Comparison of ENCODE assay signal across 1 cellular context in the genomic region with DNA sequence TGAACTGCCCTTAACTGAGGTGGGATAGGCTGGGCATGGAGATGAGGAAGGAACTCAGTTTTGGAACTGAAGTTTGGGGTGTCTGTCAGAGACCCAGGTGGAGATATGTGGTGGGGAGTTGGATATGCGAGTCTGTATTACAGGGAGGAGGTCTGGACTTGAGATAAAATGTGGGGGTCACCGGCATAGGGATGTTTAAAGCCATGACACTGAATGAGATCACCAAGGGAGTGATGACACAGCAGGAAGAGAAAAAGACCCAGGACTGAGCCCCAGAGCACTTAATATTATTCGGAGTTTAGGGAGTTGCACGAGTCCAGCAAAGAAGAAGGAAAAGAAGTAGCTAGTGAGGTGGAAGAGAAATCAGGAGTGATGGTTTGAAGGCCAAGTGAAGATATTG.
TF ChIP-seq lines count a peak whose summit lies in the region.

No MANE protein-coding gene starts in this region.

TF ChIP-seq in K562, 482 proteins besides CTCF, POLR2A, EP300 and RAD21 (continues in another document):
- TF ChIP-seq FOXJ3 (CRISPR knock-in tag; IDR thresholded peaks at IDR 0.05), result no peak
- TF ChIP-seq FOSL1 (tag; conservative IDR thresholded peaks at IDR 0.05), result peak; percentile 85
- TF ChIP-seq KDM1A (IDR thresholded peaks at IDR 0.05), result no peak
- no peak for TF ChIP-seq STAT5B (CRISPR knock-in tag; IDR thresholded peaks at IDR 0.05)
- TF ChIP-seq TOE1 (IDR thresholded peaks at IDR 0.05; ENCODE audit: borderline replicate concordance), result no peak
- TF ChIP-seq TOE1 (CRISPR knock-in tag; IDR thresholded peaks at IDR 0.05; ENCODE audit: borderline replicate concordance, low read depth), result no peak
- no peak for TF ChIP-seq TAF9B (IDR thresholded peaks at IDR 0.05; ENCODE audit: partially characterized antibody)
- TF ChIP-seq ZSCAN32 (CRISPR knock-in tag; IDR thresholded peaks at IDR 0.05), result no peak
- TF ChIP-seq XRCC4 (IDR thresholded peaks at IDR 0.05; ENCODE audit: extremely low read depth, insufficient read depth, insufficient read length), result no peak
- TF ChIP-seq ZNF384 (IDR thresholded peaks at IDR 0.05; ENCODE audit: low read depth, low read length), result no peak
- TF ChIP-seq MAFF (IDR thresholded peaks at IDR 0.05; ENCODE audit: low read length), result peak; percentile 11; the same call in 1 of the 2 replicates
- TF ChIP-seq NCOA6 (IDR thresholded peaks at IDR 0.05), result no peak
- TF ChIP-seq C11orf30 (IDR thresholded peaks at IDR 0.05; ENCODE audit: low read depth), result peak; percentile 77
- TF ChIP-seq NR4A1 (CRISPR knock-in tag; IDR thresholded peaks at IDR 0.05), result no peak
- TF ChIP-seq NR4A1 (tag; IDR thresholded peaks at IDR 0.05), result no peak
- no peak for TF ChIP-seq MTA3 (IDR thresholded peaks at IDR 0.05; ENCODE audit: borderline replicate concordance)
- no peak for TF ChIP-seq SMAD1 (IDR thresholded peaks at IDR 0.05; ENCODE audit: low read depth, low read length, partially characterized antibody)
- TF ChIP-seq CBFA2T3 (IDR thresholded peaks at IDR 0.05), result peak; percentile 61
- TF ChIP-seq NFIX (CRISPR knock-in tag; IDR thresholded peaks at IDR 0.05; ENCODE audit: low read depth), result no peak
- no peak for TF ChIP-seq ARID3B (CRISPR knock-in tag; IDR thresholded peaks at IDR 0.05; ENCODE audit: borderline replicate concordance)
- TF ChIP-seq POLR2H (tag; IDR thresholded peaks at IDR 0.05; ENCODE audit: low read depth), result no peak
- TF ChIP-seq ZNF274 (IDR thresholded peaks at IDR 0.05; ENCODE audit: borderline replicate concordance, low read depth, low read length), result no peak
- no peak for TF ChIP-seq PML (IDR thresholded peaks at IDR 0.05; ENCODE audit: low read length)
- no peak for TF ChIP-seq RFX5 (IDR thresholded peaks at IDR 0.05; ENCODE audit: low read depth, low read length)
- TF ChIP-seq BCOR (IDR thresholded peaks at IDR 0.05), result no peak
- no peak for TF ChIP-seq ETV1 (tag; conservative IDR thresholded peaks at IDR 0.05; ENCODE audit: low read depth)
- TF ChIP-seq, protein P1, sequence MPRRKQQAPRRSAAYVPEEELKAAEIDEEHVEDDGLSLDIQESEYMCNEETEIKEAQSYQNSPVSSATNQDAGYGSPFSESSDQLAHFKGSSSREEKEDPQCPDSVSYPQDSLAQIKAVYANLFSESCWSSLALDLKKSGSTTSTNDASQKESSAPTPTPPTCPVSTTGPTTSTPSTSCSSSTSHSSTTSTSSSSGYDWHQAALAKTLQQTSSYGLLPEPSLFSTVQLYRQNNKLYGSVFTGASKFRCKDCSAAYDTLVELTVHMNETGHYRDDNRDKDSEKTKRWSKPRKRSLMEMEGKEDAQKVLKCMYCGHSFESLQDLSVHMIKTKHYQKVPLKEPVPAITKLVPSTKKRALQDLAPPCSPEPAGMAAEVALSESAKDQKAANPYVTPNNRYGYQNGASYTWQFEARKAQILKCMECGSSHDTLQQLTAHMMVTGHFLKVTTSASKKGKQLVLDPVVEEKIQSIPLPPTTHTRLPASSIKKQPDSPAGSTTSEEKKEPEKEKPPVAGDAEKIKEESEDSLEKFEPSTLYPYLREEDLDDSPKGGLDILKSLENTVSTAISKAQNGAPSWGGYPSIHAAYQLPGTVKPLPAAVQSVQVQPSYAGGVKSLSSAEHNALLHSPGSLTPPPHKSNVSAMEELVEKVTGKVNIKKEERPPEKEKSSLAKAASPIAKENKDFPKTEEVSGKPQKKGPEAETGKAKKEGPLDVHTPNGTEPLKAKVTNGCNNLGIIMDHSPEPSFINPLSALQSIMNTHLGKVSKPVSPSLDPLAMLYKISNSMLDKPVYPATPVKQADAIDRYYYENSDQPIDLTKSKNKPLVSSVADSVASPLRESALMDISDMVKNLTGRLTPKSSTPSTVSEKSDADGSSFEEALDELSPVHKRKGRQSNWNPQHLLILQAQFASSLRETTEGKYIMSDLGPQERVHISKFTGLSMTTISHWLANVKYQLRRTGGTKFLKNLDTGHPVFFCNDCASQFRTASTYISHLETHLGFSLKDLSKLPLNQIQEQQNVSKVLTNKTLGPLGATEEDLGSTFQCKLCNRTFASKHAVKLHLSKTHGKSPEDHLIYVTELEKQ (CRISPR knock-in tag; IDR thresholded peaks at IDR 0.05), result no peak
- no peak for TF ChIP-seq PTTG1 (tag; IDR thresholded peaks at IDR 0.05; ENCODE audit: low read depth)
- no peak for TF ChIP-seq ZNF695 (CRISPR knock-in tag; IDR thresholded peaks at IDR 0.05)
- peak; percentile 39 for TF ChIP-seq CBFA2T2 (conservative IDR thresholded peaks at IDR 0.05)
- TF ChIP-seq NR2C1 (IDR thresholded peaks at IDR 0.05), result no peak
- TF ChIP-seq NR2C1 (tag; IDR thresholded peaks at IDR 0.05), result no peak
- TF ChIP-seq HDAC8 (tag; IDR thresholded peaks at IDR 0.05), result no peak
- TF ChIP-seq ZNF140 (CRISPR knock-in tag; IDR thresholded peaks at IDR 0.05), result no peak
- no peak for TF ChIP-seq ETV6 (IDR thresholded peaks at IDR 0.05; ENCODE audit: borderline replicate concordance in 1 of 2, low read depth in 2 of 2, low read length in 1 of 2)
- TF ChIP-seq ETV6 (CRISPR knock-in tag; IDR thresholded peaks at IDR 0.05; ENCODE audit: borderline replicate concordance), result no peak
- TF ChIP-seq TRIM24 (IDR thresholded peaks at IDR 0.05), result peak in 1 of 2 experiments; percentile 10; a peak in 1 of 4 replicates
- TF ChIP-seq ARID1B (IDR thresholded peaks at IDR 0.05), result peak; percentile 60
- TF ChIP-seq DPF2 (IDR thresholded peaks at IDR 0.05), result peak; percentile 20; the same call in 1 of the 2 replicates
- no peak for TF ChIP-seq ELF4 (CRISPR knock-in tag; IDR thresholded peaks at IDR 0.05)
- peak; percentile 22; the same call in 1 of the 2 replicates for TF ChIP-seq TCF3 (CRISPR knock-in tag; IDR thresholded peaks at IDR 0.05)
- no peak for TF ChIP-seq ZKSCAN3 (CRISPR knock-in tag; IDR thresholded peaks at IDR 0.05)
- no peak for TF ChIP-seq CHD1 (IDR thresholded peaks at IDR 0.05; ENCODE audit: low read length)
- TF ChIP-seq ZNF23 (CRISPR knock-in tag; IDR thresholded peaks at IDR 0.05), result no peak
- TF ChIP-seq, protein P2, sequence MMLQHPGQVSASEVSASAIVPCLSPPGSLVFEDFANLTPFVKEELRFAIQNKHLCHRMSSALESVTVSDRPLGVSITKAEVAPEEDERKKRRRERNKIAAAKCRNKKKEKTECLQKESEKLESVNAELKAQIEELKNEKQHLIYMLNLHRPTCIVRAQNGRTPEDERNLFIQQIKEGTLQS (IDR thresholded peaks at IDR 0.05), result peak; percentile 85
- TF ChIP-seq, protein P2 (CRISPR knock-in tag; conservative IDR thresholded peaks at IDR 0.05), result no peak
- TF ChIP-seq, protein P3, sequence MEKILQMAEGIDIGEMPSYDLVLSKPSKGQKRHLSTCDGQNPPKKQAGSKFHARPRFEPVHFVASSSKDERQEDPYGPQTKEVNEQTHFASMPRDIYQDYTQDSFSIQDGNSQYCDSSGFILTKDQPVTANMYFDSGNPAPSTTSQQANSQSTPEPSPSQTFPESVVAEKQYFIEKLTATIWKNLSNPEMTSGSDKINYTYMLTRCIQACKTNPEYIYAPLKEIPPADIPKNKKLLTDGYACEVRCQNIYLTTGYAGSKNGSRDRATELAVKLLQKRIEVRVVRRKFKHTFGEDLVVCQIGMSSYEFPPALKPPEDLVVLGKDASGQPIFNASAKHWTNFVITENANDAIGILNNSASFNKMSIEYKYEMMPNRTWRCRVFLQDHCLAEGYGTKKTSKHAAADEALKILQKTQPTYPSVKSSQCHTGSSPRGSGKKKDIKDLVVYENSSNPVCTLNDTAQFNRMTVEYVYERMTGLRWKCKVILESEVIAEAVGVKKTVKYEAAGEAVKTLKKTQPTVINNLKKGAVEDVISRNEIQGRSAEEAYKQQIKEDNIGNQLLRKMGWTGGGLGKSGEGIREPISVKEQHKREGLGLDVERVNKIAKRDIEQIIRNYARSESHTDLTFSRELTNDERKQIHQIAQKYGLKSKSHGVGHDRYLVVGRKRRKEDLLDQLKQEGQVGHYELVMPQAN (IDR thresholded peaks at IDR 0.05; ENCODE audit: borderline replicate concordance), result no peak
- TF ChIP-seq MXD1 (CRISPR knock-in tag; IDR thresholded peaks at IDR 0.05; ENCODE audit: borderline replicate concordance, poor library complexity, severe bottlenecking), result no peak
- no peak for TF ChIP-seq STAG1 (CRISPR knock-in tag; IDR thresholded peaks at IDR 0.05; ENCODE audit: borderline replicate concordance)
- TF ChIP-seq CHD4 (IDR thresholded peaks at IDR 0.05; ENCODE audit: insufficient read depth, insufficient replicate concordance, low read depth, low read length, poor library complexity, severe bottlenecking), result no peak
- TF ChIP-seq KDM5B (IDR thresholded peaks at IDR 0.05; ENCODE audit: insufficient replicate concordance, low read depth, low read length), result no peak
- no peak for TF ChIP-seq ZNF311 (CRISPR knock-in tag; IDR thresholded peaks at IDR 0.05)
- no peak for TF ChIP-seq RHOXF2B (CRISPR knock-in tag; conservative IDR thresholded peaks at IDR 0.05)
- no peak for TF ChIP-seq KAT7 (CRISPR knock-in tag; IDR thresholded peaks at IDR 0.05; ENCODE audit: borderline replicate concordance)
- TF ChIP-seq CTCFL (IDR thresholded peaks at IDR 0.05; ENCODE audit: borderline replicate concordance, insufficient read depth, low read depth, low read length, poor library complexity, severe bottlenecking), result no peak
- no peak for TF ChIP-seq ELK1 (CRISPR knock-in tag; IDR thresholded peaks at IDR 0.05)
- TF ChIP-seq SMAD2 (IDR thresholded peaks at IDR 0.05; ENCODE audit: low read depth, low read length), result no peak
- TF ChIP-seq DDX20 (tag; IDR thresholded peaks at IDR 0.05; ENCODE audit: low read depth), result no peak
- TF ChIP-seq TRIM25 (IDR thresholded peaks at IDR 0.05; ENCODE audit: borderline replicate concordance), result no peak
- no peak for TF ChIP-seq L3MBTL2 (IDR thresholded peaks at IDR 0.05)
- TF ChIP-seq ILK (tag; IDR thresholded peaks at IDR 0.05; ENCODE audit: borderline replicate concordance, low read depth), result no peak
- TF ChIP-seq ZC3H11A (IDR thresholded peaks at IDR 0.05; ENCODE audit: low read depth, low read length), result no peak
- no peak for TF ChIP-seq EZH2 (IDR thresholded peaks at IDR 0.05; ENCODE audit: borderline replicate concordance, low read depth, low read length)
